ENCODE assay signal across 20 cellular contexts in the genomic region with DNA sequence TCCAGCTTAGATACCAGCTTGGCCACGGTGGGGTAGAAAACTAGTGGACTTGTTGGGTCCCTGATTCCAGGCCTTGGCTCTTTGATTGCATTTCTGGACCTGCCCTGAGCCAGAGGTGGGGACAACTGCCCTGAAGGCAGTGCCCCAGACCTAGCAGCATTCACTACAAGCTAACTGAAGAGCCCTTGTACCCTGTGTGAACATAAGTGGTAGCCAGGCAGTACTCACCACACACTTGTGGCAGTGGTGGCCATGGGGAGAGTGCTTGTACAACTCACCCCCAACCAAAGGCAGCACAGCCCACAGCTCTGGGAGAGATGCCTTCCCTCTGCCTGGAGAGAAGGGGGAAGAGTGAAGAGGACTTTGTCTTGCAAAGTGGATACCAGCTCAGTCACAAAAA.
"Had no signal": no experiment of that assay in that cellular context is flagged by ENCODE, and none has a peak within 500 bp of the region (broad histone marks: within the 10 kb centered on the region; RNA-seq: fewer than 3 reads in every experiment).

No MANE protein-coding gene starts in this region.

- H3K27me3 ChIP-seq: MG63 had no signal

- H3K9ac ChIP-seq: SK-N-SH had no signal

- H3K4me3 ChIP-seq: MG63 had no signal

- H3K27ac ChIP-seq: RWPE1 had no signal

- H3K36me3 ChIP-seq: MG63 had no signal

- DNase-seq: KBM-7, MG63, NCI-H1092, NCI-H1105 treated with DMSO at 0.1 percent for 48 hours, NCI-H1417 treated with DMSO at 0.1 percent for 48 hours, NCI-H146, NCI-H1694 treated with DMSO at 0.1 percent for 48 hours, NCI-H1930, NCI-H2081, NCI-H2107, NCI-H2227 treated with DMSO at 0.1 percent for 48 hours, NCI-H524, NCI-H526 treated with DMSO at 0.1 percent for 48 hours, NCI-H774, PC-3, SHP77, SK-N-SH, SW 1271 had no signal

- ATAC-seq: Panc1, PC-3 had no signal

- H3K9me3 ChIP-seq: SK-N-SH had no signal
